In the genomic region with DNA sequence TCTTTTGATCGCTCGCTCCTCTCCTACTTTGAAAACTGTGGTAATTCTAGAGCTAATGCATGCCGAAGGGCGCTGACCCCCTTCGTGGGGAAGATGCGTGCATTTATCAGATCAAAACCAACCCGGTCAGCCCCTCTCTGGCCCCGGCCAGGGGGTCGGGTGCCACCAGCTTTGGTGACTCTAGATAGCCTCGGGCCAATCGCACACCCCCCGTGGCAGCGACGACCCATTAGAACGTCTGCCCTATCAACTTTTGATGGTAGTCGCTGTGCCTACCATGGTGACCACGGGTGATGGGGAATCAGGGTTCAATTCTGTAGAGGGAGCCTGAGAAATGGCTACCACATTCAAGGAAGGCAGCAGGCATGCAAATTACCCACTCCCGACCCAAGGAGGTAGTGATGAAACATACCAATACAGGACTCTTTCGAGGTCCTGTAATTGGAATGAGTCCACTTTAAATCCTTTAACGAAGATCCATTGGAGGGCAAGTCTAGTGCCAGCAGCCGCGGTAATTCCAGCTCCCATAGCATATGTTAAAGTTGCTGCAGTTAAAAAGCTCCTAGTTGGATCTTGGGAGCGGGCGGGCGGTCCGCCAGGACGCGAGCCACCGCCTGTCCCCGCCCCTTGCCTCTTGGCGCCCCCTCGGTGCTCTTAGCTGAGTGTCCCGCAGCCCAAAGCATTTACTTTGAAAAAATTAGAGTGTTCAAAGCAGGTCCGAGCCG, we compare ENCODE assay signal across 20 cellular contexts.
A peak's percentile ranks its signal among the peaks of the same experiment; 100 is the strongest.
DNase-seq lines count a peak whose midpoint lies in the region; ATAC-seq lines count a peak whose summit lies in the region.
"Had no signal": no experiment of that assay in that cellular context is flagged by ENCODE, and none has a peak within 500 bp of the region (broad histone marks: within the 10 kb centered on the region; RNA-seq: fewer than 3 reads in every experiment).

No MANE protein-coding gene starts in this region.

- H3K4me1 ChIP-seq in HUES64 (ENCODE audit: insufficient read depth, low read length), result no peaks in the 10 kb centered on the region
- H3K4me1 ChIP-seq: Caco-2 had no signal

- no peak overlapping the region for H3K27ac ChIP-seq in HUES64 (ENCODE audit: low read depth, low read length)
- H3K27ac ChIP-seq: KMS-11 had no signal

- no peaks in the 10 kb centered on the region for H3K36me3 ChIP-seq in HUES64 (ENCODE audit: insufficient read depth, low read length)
- H3K36me3 ChIP-seq: MG63 had no signal

- no peak for ATAC-seq in GM21528 (IDR thresholded peaks at IDR 0.05; ENCODE audit: low FRiP score, unreplicated experiment)

- no peak overlapping the region for H3K9ac ChIP-seq in HUES64 (ENCODE audit: low read depth, low read length)
- H3K9ac ChIP-seq: KMS-11 had no signal

- WGBS in HUES64, result 91% methylated on average over 35 of the region's 35 CpGs

- intact Hi-C loops in posterior vena cava (cut with DNase I), result no loop called here

- DNase-seq in GM03348 (ENCODE audit: low spot score) (peak; percentile 6), posterior vena cava (ENCODE audit: low spot score) (peak; percentile 84), NCI-H526 (lab: John Stamatoyannopoulos, UW) (no peak), epidermal melanocyte (ENCODE audit: insufficient read length, low spot score) (no peak)
- no peak for DNase-seq in stimulated activated CD4-positive, alpha-beta T cell treated with anti-CD3 and anti-CD28 coated beads, Interleukin-12 subunit alpha, Interleukin-12 subunit beta, amount 100 ng/mL, for 4 hours
- DNase-seq: AML-193; Caco-2; CD4-positive, CD25-positive, alpha-beta regulatory T cell; DMS53; GOT3; MG63; NCI-H1092; NCI-H146; NCI-H2081 treated with DMSO at 0.1 percent for 48 hours; NCI-H524; SHP77 treated with DMSO at 0.1 percent for 48 hours had no signal

- H3K9me3 ChIP-seq in HUES64 (ENCODE audit: insufficient read depth, low read depth, low read length) (peaks cover 55% of the 10 kb centered on the region), iPS-18c (ENCODE audit: control insufficient read depth, insufficient read depth, low read length) (peaks cover 47% of the 10 kb centered on the region)

- H3K27me3 ChIP-seq in HUES64 (ENCODE audit: insufficient read depth, low read length), result no peaks in the 10 kb centered on the region
- H3K27me3 ChIP-seq: MG63 had no signal

- H3K4me3 ChIP-seq in HUES64 (ENCODE audit: low read length) (peak overlapping the region; percentile 13; the same call in 1 of the 2 replicates), iPS-18c (ENCODE audit: insufficient read depth, low read depth, low read length) (peak overlapping the region; percentile 24)
- H3K4me3 ChIP-seq: MG63 had no signal

Comparison
In these comparisons a context has a peak if more than half of its experiments do, and no peak if none do; other contexts are left out.
1. DNase-seq: peak in GM03348 (single experiment) and posterior vena cava (single experiment); none in stimulated activated CD4-positive, alpha-beta T cell treated with anti-CD3 and anti-CD28 coated beads, Interleukin-12 subunit alpha, Interleukin-12 subunit beta, amount 100 ng/mL, for 4 hours (single experiment), NCI-H526 (0 of 2) and epidermal melanocyte (single experiment).